Comparison of ENCODE assay signal across 14 cellular contexts in genomic region chr12:132836803-132837331, GRCh38. TPM values are rescaled to one million over a fixed set of nuclear protein-coding genes. Genes with fewer than 3 reads are reported as not detected.
DNase-seq lines count a peak whose midpoint lies in the region; ATAC-seq and TF ChIP-seq lines count a peak whose summit lies in the region.
"Had no signal": no experiment of that assay in that cellular context is flagged by ENCODE, and none has a peak within 500 bp of the region (broad histone marks: within the 10 kb centered on the region; RNA-seq: fewer than 3 reads in every experiment).

No MANE protein-coding gene starts in this region.

- peaks cover 61% of the 10 kb centered on the region for H3K36me3 Mint-ChIP-seq in activated naive CD4-positive, alpha-beta T cell treated with anti-CD3 and anti-CD28 coated beads, Interleukin-2, amount 10 ng/mL, durations not matched to agents 7 days and 5 days
- H3K36me3 Mint-ChIP-seq in mesothelial cell of epicardium, result peaks cover 18% of the 10 kb centered on the region

- no peak for ATAC-seq in stimulated activated naive CD8-positive, alpha-beta T cell treated with anti-CD3 and anti-CD28 coated beads, Interleukin-15, amount 100 ng/mL, for 72 hours

- peak overlapping the region; percentile 91 for H3K27ac ChIP-seq in KOPT-K1 (ENCODE audit: low read depth, low read length, poor library complexity, severe bottlenecking)
- H3K27ac ChIP-seq: psoas muscle, SK-N-MC had no signal

- no peaks in the 10 kb centered on the region for H3K27me3 ChIP-seq in adipocyte (replicated peaks; ENCODE audit: control insufficient read depth, insufficient read depth, low read length)

- no peaks in the 10 kb centered on the region for H3K27me3 Mint-ChIP-seq in activated naive CD4-positive, alpha-beta T cell treated with anti-CD3 and anti-CD28 coated beads, Interleukin-2, amount 10 ng/mL, durations not matched to agents 7 days and 5 days
- no peaks in the 10 kb centered on the region for H3K27me3 Mint-ChIP-seq in stimulated activated naive CD8-positive, alpha-beta T cell treated with anti-CD3 and anti-CD28 coated beads, Interleukin-15, amount 100 ng/mL, for 72 hours
- H3K27me3 Mint-ChIP-seq in mesothelial cell of epicardium (ENCODE audit: low read depth), result no peaks in the 10 kb centered on the region
- H3K27me3 Mint-ChIP-seq: activated B cell treated with CpG ODN at 0.5 μM for 24 hours had no signal

- no peaks in the 10 kb centered on the region for H3K9me3 Mint-ChIP-seq in activated naive CD4-positive, alpha-beta T cell treated with anti-CD3 and anti-CD28 coated beads, Interleukin-2, amount 10 ng/mL, durations not matched to agents 7 days and 5 days
- H3K9me3 Mint-ChIP-seq in stimulated activated naive CD8-positive, alpha-beta T cell treated with anti-CD3 and anti-CD28 coated beads, Interleukin-15, amount 100 ng/mL, for 72 hours, result no peaks in the 10 kb centered on the region
- no peaks in the 10 kb centered on the region for H3K9me3 Mint-ChIP-seq in mesothelial cell of epicardium
- H3K9me3 Mint-ChIP-seq: activated B cell treated with CpG ODN at 0.5 μM for 24 hours had no signal

- H3K9me3 ChIP-seq in KOPT-K1 (ENCODE audit: insufficient read depth, low read length, poor library complexity, severe bottlenecking) (no peaks in the 10 kb centered on the region), adipocyte (ENCODE audit: control insufficient read depth, low read length) (no peaks in the 10 kb centered on the region)
- H3K9me3 ChIP-seq: psoas muscle had no signal

- peak overlapping the region; percentile 93 for H3K27ac Mint-ChIP-seq in activated naive CD4-positive, alpha-beta T cell treated with anti-CD3 and anti-CD28 coated beads, Interleukin-2, amount 10 ng/mL, durations not matched to agents 7 days and 5 days
- H3K27ac Mint-ChIP-seq in stimulated activated naive CD8-positive, alpha-beta T cell treated with anti-CD3 and anti-CD28 coated beads, Interleukin-15, amount 100 ng/mL, for 72 hours, result peak overlapping the region; percentile 62 to 74
- H3K27ac Mint-ChIP-seq in mesothelial cell of epicardium, result no peak overlapping the region
- H3K27ac Mint-ChIP-seq: activated B cell treated with CpG ODN at 0.5 μM for 24 hours had no signal

- peaks cover 19% of the 10 kb centered on the region for H3K4me1 ChIP-seq in adipocyte (ENCODE audit: control insufficient read depth, insufficient read depth, low read length)
- H3K4me1 ChIP-seq: psoas muscle had no signal

- peaks cover 47% of the 10 kb centered on the region for H3K36me3 ChIP-seq in KOPT-K1 (ENCODE audit: insufficient read depth, low read length)
- peaks cover 50% of the 10 kb centered on the region for H3K36me3 ChIP-seq in adipocyte (ENCODE audit: control insufficient read depth, insufficient read depth, low read length, severe bottlenecking)

- H3K9ac ChIP-seq in adipocyte (ENCODE audit: low read length), result peak overlapping the region; percentile 74

- CTCF ChIA-PET in activated naive CD4-positive, alpha-beta T cell treated with anti-CD3 and anti-CD28 coated beads, Interleukin-2, amount 10 ng/mL, durations not matched to agents 7 days and 5 days (lab: Charles Lee), result interaction anchor here (1.6 to 2.1 kb wide), 2 partner anchors 9 to 68 kb away, joined by 4 to 7 read pairs; no protein-coding TSS in a partner anchor

- no peak overlapping the region for H3K4me3 ChIP-seq in adipocyte (ENCODE audit: low read length)
- H3K4me3 ChIP-seq: psoas muscle, SK-N-MC had no signal

- peak; percentile 27 for DNase-seq in activated naive CD4-positive, alpha-beta T cell treated with anti-CD3 and anti-CD28 coated beads, Interleukin-2, amount 10 ng/mL, durations not matched to agents 7 days and 5 days
- no peak for DNase-seq in activated naive CD4-positive, alpha-beta T cell (lab: John Stamatoyannopoulos, UW)
- DNase-seq in adipocyte (ENCODE audit: low read depth) (no peak), mesothelial cell of epicardium (ENCODE audit: low spot score in 2 of 2, unreplicated experiment in 2 of 2) (no peak), UCSD-AML1 (lab: John Stamatoyannopoulos, UW; ENCODE audit: unreplicated experiment) (no peak), anterior cingulate cortex (lab: John Stamatoyannopoulos, UW) (no peak)
- DNase-seq in stimulated activated naive CD8-positive, alpha-beta T cell treated with anti-CD3 and anti-CD28 coated beads, Interleukin-15, amount 100 ng/mL, for 72 hours, result no peak
- DNase-seq: activated B cell treated with CpG ODN at 0.5 μM for 24 hours; activated effector memory CD4-positive, alpha-beta T cell treated with Interleukin-2 at 50 U/mL for 16 hours; DMS79 treated with DMSO at 0.1 percent for 48 hours; MV-4-11; psoas muscle had no signal

- TF ChIP-seq CTCF in mesothelial cell of epicardium (IDR thresholded peaks at IDR 0.05; ENCODE audit: unreplicated experiment), result no peak

- peaks cover 53% of the 10 kb centered on the region for H3K4me1 Mint-ChIP-seq in activated naive CD4-positive, alpha-beta T cell treated with anti-CD3 and anti-CD28 coated beads, Interleukin-2, amount 10 ng/mL, durations not matched to agents 7 days and 5 days
- H3K4me1 Mint-ChIP-seq in stimulated activated naive CD8-positive, alpha-beta T cell treated with anti-CD3 and anti-CD28 coated beads, Interleukin-15, amount 100 ng/mL, for 72 hours, result peaks cover 63% of the 10 kb centered on the region
- H3K4me1 Mint-ChIP-seq in mesothelial cell of epicardium, result no peaks in the 10 kb centered on the region

- peak overlapping the region; percentile 72 for H3K4me3 Mint-ChIP-seq in activated naive CD4-positive, alpha-beta T cell treated with anti-CD3 and anti-CD28 coated beads, Interleukin-2, amount 10 ng/mL, durations not matched to agents 7 days and 5 days
- H3K4me3 Mint-ChIP-seq in stimulated activated naive CD8-positive, alpha-beta T cell treated with anti-CD3 and anti-CD28 coated beads, Interleukin-15, amount 100 ng/mL, for 72 hours, result peak overlapping the region; percentile 64 to 72
- H3K4me3 Mint-ChIP-seq in mesothelial cell of epicardium, result no peak overlapping the region
- H3K4me3 Mint-ChIP-seq: activated B cell treated with CpG ODN at 0.5 μM for 24 hours had no signal

RNA-seq across cellular contexts. Expression of gene GOLGA3, which starts 8.2 kb away (rescaled TPM):
- total RNA-seq in mesothelial cell of epicardium, result 62.0 to 63.8 TPM (median 62.2 TPM) in 3 replicates

RNA-seq across cellular contexts. Expression of gene CHFR, which starts 50.5 kb away (rescaled TPM):
- 41.3 to 52.9 TPM (median 47.7 TPM) in 3 replicates for total RNA-seq in mesothelial cell of epicardium
